In genomic region chr4:39469429-39470077, GRCh38 we compare ENCODE assay signal across 8 cellular contexts. TPM values are rescaled to one million over a fixed set of nuclear protein-coding genes. Genes with fewer than 3 reads are reported as not detected.
DNase-seq lines count a peak whose midpoint lies in the region; ATAC-seq and TF ChIP-seq lines count a peak whose summit lies in the region.

No MANE protein-coding gene starts in this region.

- peak; percentile 11 for DNase-seq in activated CD4-positive, alpha-beta T cell treated with anti-CD3 and anti-CD28 coated beads for 48 hours
- no peak for DNase-seq in activated CD4-positive, alpha-beta T cell treated with anti-CD3 and anti-CD28 coated beads, Interleukin-2, amount 50 U/mL, for 1 hour
- DNase-seq in GM23338 (ENCODE audit: low spot score) (peak; percentile 90), LHCN-M2 (ENCODE audit: low read depth) (peak; percentile 91), RKO (ENCODE audit: low spot score) (peak; percentile 93), cerebellum (ENCODE audit: low spot score) (peak; percentile 56), kidney tubule cell (ENCODE audit: low spot score) (peak; percentile 83), stomach (no peak)

- H3K27me3 Mint-ChIP-seq in GM23338 (ENCODE audit: insufficient read depth, low read depth, poor library complexity): peaks cover 2% of the 10 kb centered on the region

- peak overlapping the region; percentile 94 for H3K27ac Mint-ChIP-seq in GM23338

- H3K36me3 ChIP-seq in GM23338 (ENCODE audit: insufficient read depth) (peaks cover 42% of the 10 kb centered on the region), stomach (peaks cover 0 to 66% (median 50%) of the 10 kb centered on the region in 4 donors)

- H3K9me2 ChIP-seq in GM23338 (ENCODE audit: insufficient read depth): no peaks in the 10 kb centered on the region

- H3K27ac ChIP-seq in GM23338 (ENCODE audit: low read depth): peak overlapping the region; percentile 51
- peak overlapping the region in 4 of 5 donors; percentile 25 to 47 (median 35) for H3K27ac ChIP-seq in stomach

- H3K4me2 ChIP-seq in GM23338: no peak overlapping the region

- H3K4me1 Mint-ChIP-seq in GM23338: no peaks in the 10 kb centered on the region

- no peaks in the 10 kb centered on the region for H3K9me3 ChIP-seq in stomach

- H3K9me3 Mint-ChIP-seq in GM23338: no peaks in the 10 kb centered on the region

- TF ChIP-seq CTCF in GM23338 (conservative IDR thresholded peaks at IDR 0.05; ENCODE audit: low read depth in 2 of 2): peak; percentile 79 to 97
- TF ChIP-seq CTCF in stomach (IDR thresholded peaks at IDR 0.05): peak in 5 of 7 experiments; percentile 76 to 86 (median 82)

- no peak overlapping the region for H2AFZ ChIP-seq in GM23338

- H3K4me3 ChIP-seq in GM23338: no peak overlapping the region
- no peak overlapping the region for H3K4me3 ChIP-seq in stomach

- peak; percentile 85 for ATAC-seq in GM23338

- no peaks in the 10 kb centered on the region for H3F3A ChIP-seq in GM23338 (replicated peaks; ENCODE audit: low read depth)

- H3K4me1 ChIP-seq in GM23338 (ENCODE audit: insufficient read depth) (no peaks in the 10 kb centered on the region), stomach (peaks cover 0 to 21% (median 9%) of the 10 kb centered on the region in 4 donors)

- TF ChIP-seq POLR2A in stomach (IDR thresholded peaks at IDR 0.05): no peak

- intact Hi-C loops in stomach (cut with DNase I; ENCODE audit: low total_unique reads): loop anchor here (5.0 to 10.0 kb wide), 2 partner anchors 195 to 508 kb away; partner anchors contain the start of gene PDS5A

- H3K36me3 Mint-ChIP-seq in GM23338 (ENCODE audit: low read depth): peaks cover 66% of the 10 kb centered on the region

- H3K79me2 ChIP-seq in GM23338 (replicated peaks; ENCODE audit: insufficient read depth): no peaks in the 10 kb centered on the region

- WGBS in stomach, 5 donors: 60 to 69% (median 66%) methylated on average over 4 of the region's 4 CpGs

- H3K27me3 ChIP-seq in GM23338 (ENCODE audit: insufficient read depth) (no peaks in the 10 kb centered on the region), stomach (no peaks in the 10 kb centered on the region)

- no peak for TF ChIP-seq EP300 in stomach (IDR thresholded peaks at IDR 0.05)

- H3K4me3 Mint-ChIP-seq in GM23338: no peak overlapping the region

- H4K20me1 ChIP-seq in GM23338 (replicated peaks; ENCODE audit: insufficient read depth): no peaks in the 10 kb centered on the region

TF ChIP-seq in GM23338, 12 proteins besides CTCF, POLR2A, EP300 and RAD21:
- TF ChIP-seq ZNF114 (CRISPR knock-in tag; IDR thresholded peaks at IDR 0.05): no peak
- no peak for TF ChIP-seq EZH2 (IDR thresholded peaks at IDR 0.05; ENCODE audit: low read depth, unreplicated experiment)
- no peak for TF ChIP-seq ZNF462 (CRISPR knock-in tag; IDR thresholded peaks at IDR 0.05)
- no peak for TF ChIP-seq NANOG (IDR thresholded peaks at IDR 0.05; ENCODE audit: borderline replicate concordance)
- no peak for TF ChIP-seq CREB1 (CRISPR knock-in tag; IDR thresholded peaks at IDR 0.05; ENCODE audit: low read depth)
- no peak for TF ChIP-seq POLR2AphosphoS5 (IDR thresholded peaks at IDR 0.05; ENCODE audit: low read depth)

RNA-seq across cellular contexts. Expression of gene LIAS, which starts 10.7 kb away (rescaled TPM):
- total RNA-seq in GM23338 (2014; rRNA removed; shearing (Covaris generic)): 18.7 and 28.8 TPM in 2 replicates
- 17.5 and 18.2 TPM in 2 replicates for polyA plus RNA-seq in GM23338 (2016; fragmentation: Nextera tagmentation; extraction: Ambion mirVana)
- total RNA-seq in LHCN-M2 (2014; rRNA removed): 10.9 and 15.0 TPM in 2 replicates
- 4.6 TPM for polyA plus RNA-seq in LHCN-M2 (2012)
- total RNA-seq in cerebellum: 22.7 TPM
- total RNA-seq in stomach: 10 to 100 TPM; 12.3 to 36.2 (median 16.1) TPM
- 10 to 100 TPM; 10.4 to 31.9 (median 21.2) TPM for polyA plus RNA-seq in stomach

RNA-seq across cellular contexts. Expression of gene RPL9, which starts 10.8 kb away (rescaled TPM):
- total RNA-seq in GM23338 (2014; rRNA removed; shearing (Covaris generic)): 4,044 and 4,699 TPM in 2 replicates
- polyA plus RNA-seq in GM23338 (2016; fragmentation: Nextera tagmentation; extraction: Ambion mirVana): 2,522 and 3,152 TPM in 2 replicates
- total RNA-seq in LHCN-M2 (2014; rRNA removed): 2,563 and 3,780 TPM in 2 replicates
- 1,483 TPM for polyA plus RNA-seq in LHCN-M2 (2012)
- total RNA-seq in cerebellum: 1,493 TPM
- 1,000 to 10,000 TPM in 4 of 5 donors, 100 to 1,000 TPM in 1; 964 to 4,990 (median 2,883) TPM for total RNA-seq in stomach
- polyA plus RNA-seq in stomach: 1,000 to 10,000 TPM; 2,170 to 4,250 (median 2,805) TPM

RNA-seq across cellular contexts. Expression of gene UGDH, which starts 57.7 kb away (rescaled TPM):
- total RNA-seq in GM23338 (2014; rRNA removed; shearing (Covaris generic)): 69.8 and 81.3 TPM in 2 replicates
- polyA plus RNA-seq in GM23338 (2016; fragmentation: Nextera tagmentation; extraction: Ambion mirVana) (45.8 and 48.9 TPM in 2 replicates), stomach (10 to 100 TPM; 14.6 to 30.2 (median 24.2) TPM)
- total RNA-seq in LHCN-M2 (2014; rRNA removed) (102 and 114 TPM in 2 replicates), cerebellum (20.3 TPM), stomach (100 to 1,000 TPM in 2 of 5 donors, 10 to 100 TPM in 3; 26.3 to 161 (median 95.0) TPM)
- 44.4 TPM for polyA plus RNA-seq in LHCN-M2 (2012)

Comparison
In these comparisons a context has a peak if more than half of its experiments do, and no peak if none do; other contexts are left out.
1. DNase-seq: peak in activated CD4-positive, alpha-beta T cell treated with anti-CD3 and anti-CD28 coated beads for 48 hours (single experiment), GM23338 (single experiment), LHCN-M2 (single experiment), RKO (single experiment), cerebellum (single experiment) and kidney tubule cell (single experiment); none in activated CD4-positive, alpha-beta T cell treated with anti-CD3 and anti-CD28 coated beads, Interleukin-2, amount 50 U/mL, for 1 hour (single experiment) and stomach (single experiment).